Comparison of ENCODE assay signal across 15 cellular contexts in the genomic region with DNA sequence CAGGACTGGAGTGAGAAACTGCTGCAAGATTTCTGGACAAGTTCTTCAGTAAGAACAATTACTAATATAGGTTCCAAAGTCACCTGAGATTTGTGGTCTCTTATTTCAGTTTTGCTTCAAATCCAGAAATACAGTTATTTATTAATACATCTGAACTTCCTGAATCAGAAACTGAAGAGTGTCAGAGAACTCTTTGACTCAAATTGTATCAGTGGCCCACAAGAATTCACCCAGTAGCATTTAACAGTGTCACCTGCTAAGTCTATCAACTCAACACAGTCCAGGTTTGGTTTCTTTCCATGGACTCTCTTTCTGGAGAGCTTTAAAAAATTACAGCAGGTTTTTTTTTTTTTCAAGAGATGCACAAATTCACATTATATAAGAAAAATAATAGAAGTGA. TPM values are rescaled to one million over a fixed set of nuclear protein-coding genes. Genes with fewer than 3 reads are reported as not detected.
DNase-seq lines count a peak whose midpoint lies in the region; ATAC-seq and TF ChIP-seq lines count a peak whose summit lies in the region.
"Had no signal": no experiment of that assay in that cellular context is flagged by ENCODE, and none has a peak within 500 bp of the region (broad histone marks: within the 10 kb centered on the region; RNA-seq: fewer than 3 reads in every experiment).

No MANE protein-coding gene starts in this region.

- no peak overlapping the region for H3K27ac Mint-ChIP-seq in glutamatergic neuron (ENCODE audit: unreplicated experiment)
- H3K27ac Mint-ChIP-seq: brain; natural killer cell treated with Interleukin-12 subunit alpha and Interleukin-12 subunit beta and Interleukin-15 and Interleukin-18, amount 100 ng/mL, for 72 hours had no signal

- ATAC-seq in GM18498 (IDR thresholded peaks at IDR 0.05; ENCODE audit: unreplicated experiment): peak; percentile 32
- peak; percentile 41 for ATAC-seq in GM21423 (IDR thresholded peaks at IDR 0.05; ENCODE audit: unreplicated experiment)
- ATAC-seq in HG02973 (IDR thresholded peaks at IDR 0.05; ENCODE audit: unreplicated experiment): peak; percentile 42
- ATAC-seq in HG03432 (IDR thresholded peaks at IDR 0.05; ENCODE audit: unreplicated experiment): peak; percentile 35
- no peak for ATAC-seq in HG02852 (IDR thresholded peaks at IDR 0.05; ENCODE audit: unreplicated experiment)

- peaks cover 5% of the 10 kb centered on the region for H3K27me3 Mint-ChIP-seq in glutamatergic neuron (ENCODE audit: unreplicated experiment)

- no peak for TF ChIP-seq CTCF in glutamatergic neuron (IDR thresholded peaks at IDR 0.05; ENCODE audit: partially characterized antibody, unreplicated experiment)

- no peak overlapping the region for H3K4me3 Mint-ChIP-seq in glutamatergic neuron (ENCODE audit: unreplicated experiment)
- H3K4me3 Mint-ChIP-seq: brain; natural killer cell treated with Interleukin-12 subunit alpha and Interleukin-12 subunit beta and Interleukin-15 and Interleukin-18, amount 100 ng/mL, for 72 hours had no signal

- DNase-seq in NCI-H748 (lab: John Stamatoyannopoulos, UW; ENCODE audit: unreplicated experiment) (no peak), amniotic stem cell (lab: John Stamatoyannopoulos, UW) (no peak), glutamatergic neuron (no peak)
- DNase-seq: foreskin melanocyte, hypothalamus, left ventricle myocardium superior, NCI-H2029, retina had no signal

- peaks cover 2% of the 10 kb centered on the region for H3K9me3 Mint-ChIP-seq in glutamatergic neuron (ENCODE audit: unreplicated experiment)
- H3K9me3 Mint-ChIP-seq: natural killer cell treated with Interleukin-12 subunit alpha and Interleukin-12 subunit beta and Interleukin-15 and Interleukin-18, amount 100 ng/mL, for 72 hours had no signal

- peaks cover 6% of the 10 kb centered on the region for H3K4me1 Mint-ChIP-seq in glutamatergic neuron (ENCODE audit: low read depth, unreplicated experiment)

- peaks cover 6% of the 10 kb centered on the region for H3K36me3 Mint-ChIP-seq in glutamatergic neuron (ENCODE audit: unreplicated experiment)
- H3K36me3 Mint-ChIP-seq: natural killer cell treated with Interleukin-12 subunit alpha and Interleukin-12 subunit beta and Interleukin-15 and Interleukin-18, amount 100 ng/mL, for 72 hours had no signal

RNA-seq across cellular contexts. Expression of gene NHSL1, which starts 18.8 kb away (rescaled TPM):
- 57.8 TPM for total RNA-seq in glutamatergic neuron (ENCODE audit: unreplicated experiment)
